ENCODE assay signal across 12 cellular contexts in genomic region chr6:111793711-111794111, GRCh38.
DNase-seq lines count a peak whose midpoint lies in the region; ATAC-seq, FAIRE-seq and TF ChIP-seq lines count a peak whose summit lies in the region.
"Had no signal": no experiment of that assay in that cellular context is flagged by ENCODE, and none has a peak within 500 bp of the region (broad histone marks: within the 10 kb centered on the region; RNA-seq: fewer than 3 reads in every experiment).

No MANE protein-coding gene starts in this region.

- TF ChIP-seq POLR2A in right lobe of liver (IDR thresholded peaks at IDR 0.05), result no peak

- no peak for FAIRE-seq in RCC 7860 (lab: Jason Lieb, UNC)
- FAIRE-seq: keratinocyte had no signal

- H3K27me3 ChIP-seq in CD8-positive, alpha-beta T cell (ENCODE audit: insufficient read depth, low read length), result no peaks in the 10 kb centered on the region
- no peaks in the 10 kb centered on the region for H3K27me3 ChIP-seq in right lobe of liver
- H3K27me3 ChIP-seq: colonic mucosa had no signal

- peak overlapping the region; percentile 53 for H3K27ac ChIP-seq in CD8-positive, alpha-beta T cell (ENCODE audit: low read depth, low read length)
- no peak overlapping the region for H3K27ac ChIP-seq in right lobe of liver
- H3K27ac ChIP-seq: colonic mucosa had no signal

- peak overlapping the region; percentile 48 for H3K4me3 ChIP-seq in CD8-positive, alpha-beta T cell (ENCODE audit: low read depth, low read length)
- no peak overlapping the region for H3K4me3 ChIP-seq in right lobe of liver
- H3K4me3 ChIP-seq: colonic mucosa had no signal

- DNase-seq in CD8-positive, alpha-beta T cell, result peak; percentile 33 to 73 (median 50)
- DNase-seq in activated CD8-positive, alpha-beta T cell treated with anti-CD3 and anti-CD28 coated beads, Interleukin-2, amount 10 ng/mL, durations not matched to agents 7 days and 5 days, result peak; percentile 77
- DNase-seq in right lobe of liver (no peak), DMS53 treated with DMSO at 0.1 percent for 48 hours (lab: John Stamatoyannopoulos, UW; ENCODE audit: unreplicated experiment) (no peak), RCC 7860 (ENCODE audit: low spot score) (no peak)
- DNase-seq: colonic mucosa, GDM1, NCI-H2029 had no signal

- CTCF ChIA-PET in CD8-positive, alpha-beta T cell (lab: Charles Lee), result interaction anchor here (1.0 to 1.6 kb wide), 3 partner anchors 24 to 216 kb away, joined by 3 to 4 read pairs (median 3); no protein-coding TSS in a partner anchor
- CTCF ChIA-PET in activated CD8-positive, alpha-beta T cell treated with anti-CD3 and anti-CD28 coated beads, Interleukin-2, amount 10 ng/mL, durations not matched to agents 7 days and 5 days (lab: Charles Lee), result interaction anchor here (1.1 to 1.8 kb wide), 8 partner anchors 10 to 31 kb away, joined by 3 to 7 read pairs (median 4); no protein-coding TSS in a partner anchor

- H3K36me3 ChIP-seq in CD8-positive, alpha-beta T cell (ENCODE audit: insufficient read depth, low read length), result no peaks in the 10 kb centered on the region
- H3K36me3 ChIP-seq in right lobe of liver, result no peaks in the 10 kb centered on the region
- H3K36me3 ChIP-seq: colonic mucosa had no signal

- peak; percentile 73 for ATAC-seq in CD8-positive, alpha-beta T cell
- ATAC-seq in HG02610 (IDR thresholded peaks at IDR 0.05; ENCODE audit: unreplicated experiment) (peak; percentile 64), right lobe of liver (peak; percentile 36 to 63 (median 47)), GM19397 (IDR thresholded peaks at IDR 0.05; ENCODE audit: unreplicated experiment) (no peak), GM18520 (IDR thresholded peaks at IDR 0.05; ENCODE audit: unreplicated experiment) (no peak)
- peak; percentile 81 for ATAC-seq in activated CD8-positive, alpha-beta T cell treated with anti-CD3 and anti-CD28 coated beads, Interleukin-2, amount 10 ng/mL, durations not matched to agents 7 days and 5 days

- no peaks in the 10 kb centered on the region for H3K27me3 Mint-ChIP-seq in CD8-positive, alpha-beta T cell (ENCODE audit: low read depth)
- H3K27me3 Mint-ChIP-seq in activated CD8-positive, alpha-beta T cell treated with anti-CD3 and anti-CD28 coated beads, Interleukin-2, amount 10 ng/mL, durations not matched to agents 7 days and 5 days (ENCODE audit: low read depth), result no peaks in the 10 kb centered on the region

- peaks cover 71% of the 10 kb centered on the region for H3K4me1 Mint-ChIP-seq in CD8-positive, alpha-beta T cell (ENCODE audit: low read depth)
- peaks cover 71% of the 10 kb centered on the region for H3K4me1 Mint-ChIP-seq in activated CD8-positive, alpha-beta T cell treated with anti-CD3 and anti-CD28 coated beads, Interleukin-2, amount 10 ng/mL, durations not matched to agents 7 days and 5 days (ENCODE audit: low read depth)

- H3K9me3 Mint-ChIP-seq in CD8-positive, alpha-beta T cell, result no peaks in the 10 kb centered on the region
- no peaks in the 10 kb centered on the region for H3K9me3 Mint-ChIP-seq in activated CD8-positive, alpha-beta T cell treated with anti-CD3 and anti-CD28 coated beads, Interleukin-2, amount 10 ng/mL, durations not matched to agents 7 days and 5 days (ENCODE audit: insufficient read depth)

- 34% methylated on average over 5 of the region's 8 CpGs for WGBS in right lobe of liver (ENCODE audit: insufficient coverage, low coverage, low lambda C conversion rate, missing lambda C conversion rate)

- H3K27ac Mint-ChIP-seq in CD8-positive, alpha-beta T cell, result peak overlapping the region; percentile 94
- peak overlapping the region; percentile 95 for H3K27ac Mint-ChIP-seq in activated CD8-positive, alpha-beta T cell treated with anti-CD3 and anti-CD28 coated beads, Interleukin-2, amount 10 ng/mL, durations not matched to agents 7 days and 5 days

- H3K9me3 ChIP-seq in CD8-positive, alpha-beta T cell (ENCODE audit: low read length), result no peaks in the 10 kb centered on the region
- H3K9me3 ChIP-seq in right lobe of liver, result no peaks in the 10 kb centered on the region
- H3K9me3 ChIP-seq: colonic mucosa had no signal

- intact Hi-C loops in CD8-positive, alpha-beta T cell (cut with DNase I, micrococcal nuclease), result loop anchor here (2.0 to 5.0 kb wide), 5 partner anchors 15 to 71 kb away; no protein-coding TSS in a partner anchor
- intact Hi-C loops in right lobe of liver (cut with DNase I), result no loop called here

- TF ChIP-seq CTCF in CD8-positive, alpha-beta T cell (IDR thresholded peaks at IDR 0.05), result no peak
- TF ChIP-seq CTCF in right lobe of liver (IDR thresholded peaks at IDR 0.05), result no peak

- peak overlapping the region; percentile 85 for H3K4me3 Mint-ChIP-seq in CD8-positive, alpha-beta T cell
- peak overlapping the region; percentile 82 for H3K4me3 Mint-ChIP-seq in activated CD8-positive, alpha-beta T cell treated with anti-CD3 and anti-CD28 coated beads, Interleukin-2, amount 10 ng/mL, durations not matched to agents 7 days and 5 days

- H3K36me3 Mint-ChIP-seq in CD8-positive, alpha-beta T cell, result peaks cover 30% of the 10 kb centered on the region
- H3K36me3 Mint-ChIP-seq in activated CD8-positive, alpha-beta T cell treated with anti-CD3 and anti-CD28 coated beads, Interleukin-2, amount 10 ng/mL, durations not matched to agents 7 days and 5 days (ENCODE audit: low read depth), result peaks cover 37% of the 10 kb centered on the region

- peaks cover 60% of the 10 kb centered on the region for H3K4me1 ChIP-seq in CD8-positive, alpha-beta T cell (ENCODE audit: insufficient read depth, low read length)
- H3K4me1 ChIP-seq in right lobe of liver, result no peaks in the 10 kb centered on the region
- H3K4me1 ChIP-seq: colonic mucosa had no signal

- POLR2A ChIA-PET in CD8-positive, alpha-beta T cell (lab: Charles Lee), result interaction anchor here (1.1 to 2.9 kb wide), 6 partner anchors 10 to 181 kb away, joined by 3 to 15 read pairs (median 5); no protein-coding TSS in a partner anchor
- POLR2A ChIA-PET in activated CD8-positive, alpha-beta T cell treated with anti-CD3 and anti-CD28 coated beads, Interleukin-2, amount 10 ng/mL, durations not matched to agents 7 days and 5 days (lab: Charles Lee), result interaction anchor here (0.9 to 3.7 kb wide), 4 partner anchors 11 to 32 kb away, joined by 4 to 20 read pairs (median 5); no protein-coding TSS in a partner anchor

Comparison
In these comparisons a context has a peak if more than half of its experiments do, and no peak if none do; other contexts are left out.
1. ATAC-seq: peak in CD8-positive, alpha-beta T cell (single experiment), HG02610 (single experiment), activated CD8-positive, alpha-beta T cell treated with anti-CD3 and anti-CD28 coated beads, Interleukin-2, amount 10 ng/mL, durations not matched to agents 7 days and 5 days (single experiment) and right lobe of liver (4 of 4); none in GM19397 (single experiment) and GM18520 (single experiment).
2. DNase-seq: peak in CD8-positive, alpha-beta T cell (7 of 7) and activated CD8-positive, alpha-beta T cell treated with anti-CD3 and anti-CD28 coated beads, Interleukin-2, amount 10 ng/mL, durations not matched to agents 7 days and 5 days (single experiment); none in right lobe of liver (0 of 3), DMS53 treated with DMSO at 0.1 percent for 48 hours (single experiment) and RCC 7860 (single experiment).
3. intact Hi-C loops: an anchor here in CD8-positive, alpha-beta T cell (2.0 to 5.0 kb wide); none called in right lobe of liver.